1 cellular context compared by ENCODE assay signal in genomic region chr11:69157156-69157821, GRCh38.
TF ChIP-seq lines count a peak whose summit lies in the region.

No MANE protein-coding gene starts in this region.

TF ChIP-seq in HepG2, 621 proteins besides CTCF, POLR2A, EP300 and RAD21 (continued from another document and continues in another):
- TF ChIP-seq NFAT5 (CRISPR knock-in tag; IDR thresholded peaks at IDR 0.05): no peak
- no peak for TF ChIP-seq SNAPC4 (CRISPR knock-in tag; IDR thresholded peaks at IDR 0.05)
- TF ChIP-seq ZNF672 (CRISPR knock-in tag; IDR thresholded peaks at IDR 0.05): no peak
- TF ChIP-seq RFX1 (IDR thresholded peaks at IDR 0.05): no peak
- TF ChIP-seq ZNF33A (CRISPR knock-in tag; IDR thresholded peaks at IDR 0.05; ENCODE audit: borderline replicate concordance): no peak
- peak; percentile 63 for TF ChIP-seq PHF8 (CRISPR knock-in tag; IDR thresholded peaks at IDR 0.05)
- TF ChIP-seq ZBTB7B (CRISPR knock-in tag; IDR thresholded peaks at IDR 0.05): peak; percentile 71; the same call in 1 of the 2 replicates
- no peak for TF ChIP-seq ATRX (CRISPR knock-in tag; IDR thresholded peaks at IDR 0.05; ENCODE audit: borderline replicate concordance)
- TF ChIP-seq ZNF784 (CRISPR knock-in tag; IDR thresholded peaks at IDR 0.05; ENCODE audit: borderline replicate concordance): 0 out of 2 replicates have a peak, but pooled peaks have one; percentile 33
- TF ChIP-seq ZNF580 (CRISPR knock-in tag; IDR thresholded peaks at IDR 0.05; ENCODE audit: borderline replicate concordance, low read depth): no peak
- TF ChIP-seq JUN (CRISPR knock-in tag; IDR thresholded peaks at IDR 0.05): peak; percentile 61; the same call in 1 of the 2 replicates
- TF ChIP-seq SIN3B (IDR thresholded peaks at IDR 0.05; ENCODE audit: low read length): no peak
- TF ChIP-seq ZNF543 (CRISPR knock-in tag; IDR thresholded peaks at IDR 0.05): no peak
- TF ChIP-seq ZNF792 (CRISPR knock-in tag; IDR thresholded peaks at IDR 0.05): no peak
- 0 out of 2 replicates have a peak, but pooled peaks have one; percentile 61 for TF ChIP-seq RFXAP (CRISPR knock-in tag; IDR thresholded peaks at IDR 0.05; ENCODE audit: borderline replicate concordance)
- TF ChIP-seq FOSL2 (CRISPR knock-in tag; IDR thresholded peaks at IDR 0.05): peak; percentile 64
- TF ChIP-seq TOE1 (CRISPR knock-in tag; IDR thresholded peaks at IDR 0.05): no peak
- TF ChIP-seq HOMEZ (CRISPR knock-in tag; IDR thresholded peaks at IDR 0.05; ENCODE audit: low read depth): 0 out of 2 replicates have a peak, but pooled peaks have one; percentile 16
- no peak for TF ChIP-seq CREB3 (CRISPR knock-in tag; IDR thresholded peaks at IDR 0.05)
- TF ChIP-seq RBM39 (IDR thresholded peaks at IDR 0.05; ENCODE audit: low read depth, low read length, poor library complexity, severe bottlenecking): peak; percentile 93
- no peak for TF ChIP-seq DBP (CRISPR knock-in tag; IDR thresholded peaks at IDR 0.05; ENCODE audit: not compliant biosample characterization)
- TF ChIP-seq TFDP2 (CRISPR knock-in tag; IDR thresholded peaks at IDR 0.05): no peak; the same call in 1 of the 2 replicates
- TF ChIP-seq NFYB (CRISPR knock-in tag; IDR thresholded peaks at IDR 0.05): no peak
- TF ChIP-seq FLYWCH1 (CRISPR knock-in tag; IDR thresholded peaks at IDR 0.05): no peak
- no peak for TF ChIP-seq MBD4 (IDR thresholded peaks at IDR 0.05; ENCODE audit: borderline replicate concordance, low read length)
- no peak; the same call in 1 of the 2 replicates for TF ChIP-seq TAF1 (CRISPR knock-in tag; IDR thresholded peaks at IDR 0.05)
- TF ChIP-seq DMTF1 (CRISPR knock-in tag; IDR thresholded peaks at IDR 0.05): no peak
- peak; percentile 46; the same call in 1 of the 2 replicates for TF ChIP-seq MED13 (CRISPR knock-in tag; IDR thresholded peaks at IDR 0.05)
- no peak for TF ChIP-seq TCF12 (IDR thresholded peaks at IDR 0.05)
- no peak; the same call in 1 of the 2 replicates for TF ChIP-seq TCF12 (CRISPR knock-in tag; IDR thresholded peaks at IDR 0.05)
- no peak for TF ChIP-seq MTF1 (CRISPR knock-in tag; IDR thresholded peaks at IDR 0.05)
- no peak for TF ChIP-seq ZFAT (CRISPR knock-in tag; conservative IDR thresholded peaks at IDR 0.05)
- TF ChIP-seq ZNF335 (CRISPR knock-in tag; IDR thresholded peaks at IDR 0.05): no peak
- TF ChIP-seq SATB2 (CRISPR knock-in tag; IDR thresholded peaks at IDR 0.05): 0 out of 2 replicates have a peak, but pooled peaks have one; percentile 22
- no peak for TF ChIP-seq ZBTB49 (CRISPR knock-in tag; IDR thresholded peaks at IDR 0.05; ENCODE audit: borderline replicate concordance)
- peak; percentile 53; the same call in 1 of the 2 replicates for TF ChIP-seq THRA (CRISPR knock-in tag; IDR thresholded peaks at IDR 0.05; ENCODE audit: borderline replicate concordance)
